Comparison of ENCODE assay signal across 31 cellular contexts in genomic region chr1:206445861-206446495, GRCh38. TPM values are rescaled to one million over a fixed set of nuclear protein-coding genes. Genes with fewer than 3 reads are reported as not detected.
DNase-seq lines count a peak whose midpoint lies in the region; ATAC-seq lines count a peak whose summit lies in the region.
"Had no signal": no experiment of that assay in that cellular context is flagged by ENCODE, and none has a peak within 500 bp of the region (broad histone marks: within the 10 kb centered on the region; RNA-seq: fewer than 3 reads in every experiment).

No MANE protein-coding gene starts in this region.

- no peaks in the 10 kb centered on the region for H3K27me3 ChIP-seq in subcutaneous abdominal adipose tissue (ENCODE audit: control insufficient read depth in 5 of 5, insufficient read depth in 4 of 5, low read length in 5 of 5)
- H3K27me3 ChIP-seq: neutrophil, suprapubic skin had no signal

- H3K36me3 Mint-ChIP-seq in activated naive CD8-positive, alpha-beta T cell treated with anti-CD3 and anti-CD28 coated beads, Interleukin-2, amount 50 U/mL, for 24 hours (ENCODE audit: low read depth), result peaks cover 23% of the 10 kb centered on the region
- H3K36me3 Mint-ChIP-seq in activated naive CD8-positive, alpha-beta T cell treated with anti-CD3 and anti-CD28 coated beads for 36 hours, result peaks cover 6% of the 10 kb centered on the region

- H3K9ac ChIP-seq in subcutaneous abdominal adipose tissue (ENCODE audit: low read length in 5 of 5), result no peak overlapping the region

- no peaks in the 10 kb centered on the region for H3K9me3 ChIP-seq in subcutaneous abdominal adipose tissue (ENCODE audit: control insufficient read depth in 5 of 5, low read length in 5 of 5)
- H3K9me3 ChIP-seq: Caco-2, HAP-1, neutrophil, prostate gland, suprapubic skin had no signal

- no peak for ATAC-seq in activated naive CD8-positive, alpha-beta T cell treated with anti-CD3 and anti-CD28 coated beads, Interleukin-2, amount 50 U/mL, for 24 hours
- ATAC-seq: PC-3 had no signal

- H3K36me3 ChIP-seq in subcutaneous abdominal adipose tissue (ENCODE audit: control insufficient read depth in 5 of 5, insufficient read depth in 5 of 5, low read length in 5 of 5), result peaks cover 3 to 83% (median 62%) of the 10 kb centered on the region in 5 donors
- H3K36me3 ChIP-seq: prostate gland had no signal

- H3K4me1 ChIP-seq in subcutaneous abdominal adipose tissue (ENCODE audit: control insufficient read depth in 5 of 5, insufficient read depth in 5 of 5, low read length in 5 of 5), result peaks cover 6 to 24% (median 15%) of the 10 kb centered on the region in 5 donors
- H3K4me1 ChIP-seq: Caco-2, HAP-1, prostate gland had no signal

- no peak for DNase-seq in activated naive CD8-positive, alpha-beta T cell treated with anti-CD3 and anti-CD28 coated beads, Interleukin-2, amount 50 U/mL, for 24 hours
- DNase-seq in activated naive CD8-positive, alpha-beta T cell treated with anti-CD3 and anti-CD28 coated beads for 36 hours, result no peak
- peak; percentile 97 for DNase-seq in NCI-H82 (lab: John Stamatoyannopoulos, UW)
- peak; percentile 39 for DNase-seq in mesenteric fat pad (ENCODE audit: low spot score)
- no peak for DNase-seq in activated effector memory CD4-positive, alpha-beta T cell treated with Interleukin-2 at 50 U/mL for 16 hours
- no peak for DNase-seq in glomerular visceral epithelial cell (ENCODE audit: extremely low spot score)
- no peak for DNase-seq in activated CD4-positive, CD25-positive, alpha-beta regulatory T cell treated with anti-CD3 and anti-CD28 coated beads, Interleukin-2, amount 50 U/mL, for 72 hours
- DNase-seq: 8988T; activated CD4-positive, alpha-beta T cell treated with anti-CD3 and anti-CD28 coated beads, Interleukin-2, amount 10 ng/mL, durations not matched to agents 24 days and 14 days; activated CD8-positive, alpha-beta memory T cell treated with anti-CD3 and anti-CD28 coated beads for 24 hours; activated T-cell treated with anti-CD3 and anti-CD28 coated beads for 4 hours; Caco-2; DMS79; endodermal cell; GDM1; Kasumi-1; MV-4-11; NCI-H1436 treated with DMSO at 0.1 percent for 48 hours; NCI-H510A treated with DMSO at 0.1 percent for 48 hours; PC-3; stimulated activated naive CD4-positive, alpha-beta T cell had no signal

- no peaks in the 10 kb centered on the region for H3K27me3 Mint-ChIP-seq in activated naive CD8-positive, alpha-beta T cell treated with anti-CD3 and anti-CD28 coated beads, Interleukin-2, amount 50 U/mL, for 24 hours
- no peaks in the 10 kb centered on the region for H3K27me3 Mint-ChIP-seq in activated naive CD8-positive, alpha-beta T cell treated with anti-CD3 and anti-CD28 coated beads for 36 hours
- H3K27me3 Mint-ChIP-seq: activated CD4-positive, alpha-beta T cell treated with anti-CD3 and anti-CD28 coated beads, Interleukin-2, amount 10 ng/mL, durations not matched to agents 24 days and 14 days; dendritic cell treated with granulocyte-macrophage colony-stimulating factor and Interleukin-4, amounts not matched to agents 40 ng/mL and 50 ng/mL, for 4 days; memory B cell had no signal

- peak overlapping the region; percentile 11 for H3K27ac Mint-ChIP-seq in activated naive CD8-positive, alpha-beta T cell treated with anti-CD3 and anti-CD28 coated beads, Interleukin-2, amount 50 U/mL, for 24 hours
- no peak overlapping the region for H3K27ac Mint-ChIP-seq in activated naive CD8-positive, alpha-beta T cell treated with anti-CD3 and anti-CD28 coated beads for 36 hours
- H3K27ac Mint-ChIP-seq: endodermal cell; memory B cell; T-helper 2 cell treated with Interferon-gamma antibody and Interleukin-4, amounts not matched to agents 5 μg/mL and 100 μg/mL, for 36 hours had no signal

- peak overlapping the region; percentile 50 for H3K27ac ChIP-seq in subcutaneous abdominal adipose tissue (ENCODE audit: low read depth, low read length)
- H3K27ac ChIP-seq: C4-2B, neutrophil, prostate gland, suprapubic skin had no signal

- no peaks in the 10 kb centered on the region for H3K9me3 Mint-ChIP-seq in activated naive CD8-positive, alpha-beta T cell treated with anti-CD3 and anti-CD28 coated beads, Interleukin-2, amount 50 U/mL, for 24 hours
- no peaks in the 10 kb centered on the region for H3K9me3 Mint-ChIP-seq in activated naive CD8-positive, alpha-beta T cell treated with anti-CD3 and anti-CD28 coated beads for 36 hours
- H3K9me3 Mint-ChIP-seq: activated CD4-positive, alpha-beta T cell treated with anti-CD3 and anti-CD28 coated beads, Interleukin-2, amount 10 ng/mL, durations not matched to agents 24 days and 14 days; dendritic cell treated with granulocyte-macrophage colony-stimulating factor and Interleukin-4, amounts not matched to agents 40 ng/mL and 50 ng/mL, for 4 days; endodermal cell; memory B cell; T-helper 2 cell treated with Interferon-gamma antibody and Interleukin-4, amounts not matched to agents 5 μg/mL and 100 μg/mL, for 36 hours had no signal

- H3K4me1 Mint-ChIP-seq in activated naive CD8-positive, alpha-beta T cell treated with anti-CD3 and anti-CD28 coated beads, Interleukin-2, amount 50 U/mL, for 24 hours, result peaks cover 3% of the 10 kb centered on the region
- H3K4me1 Mint-ChIP-seq in activated naive CD8-positive, alpha-beta T cell treated with anti-CD3 and anti-CD28 coated beads for 36 hours, result peaks cover 5% of the 10 kb centered on the region
- H3K4me1 Mint-ChIP-seq: memory B cell had no signal

- H3K4me3 ChIP-seq in subcutaneous abdominal adipose tissue (ENCODE audit: low read depth in 1 of 5, low read length in 5 of 5), result no peak overlapping the region
- H3K4me3 ChIP-seq: HAP-1, prostate gland, skin epidermis, suprapubic skin had no signal

- no peak overlapping the region for H3K4me3 Mint-ChIP-seq in activated naive CD8-positive, alpha-beta T cell treated with anti-CD3 and anti-CD28 coated beads, Interleukin-2, amount 50 U/mL, for 24 hours
- H3K4me3 Mint-ChIP-seq in activated naive CD8-positive, alpha-beta T cell treated with anti-CD3 and anti-CD28 coated beads for 36 hours, result no peak overlapping the region
- H3K4me3 Mint-ChIP-seq: activated CD4-positive, alpha-beta T cell treated with anti-CD3 and anti-CD28 coated beads, Interleukin-2, amount 10 ng/mL, durations not matched to agents 24 days and 14 days; dendritic cell treated with granulocyte-macrophage colony-stimulating factor and Interleukin-4, amounts not matched to agents 40 ng/mL and 50 ng/mL, for 4 days; endodermal cell; memory B cell; T-helper 2 cell treated with Interferon-gamma antibody and Interleukin-4, amounts not matched to agents 5 μg/mL and 100 μg/mL, for 36 hours had no signal

RNA-seq across cellular contexts. Expression of gene IKBKE, which starts 24.3 kb away (rescaled TPM):
- total RNA-seq in activated naive CD8-positive, alpha-beta T cell treated with anti-CD3 and anti-CD28 coated beads for 36 hours, result 10 to 100 TPM; 18.7 to 19.8 TPM
- 9.9 TPM for total RNA-seq in mesenteric fat pad

Comparison
In these comparisons a context has a peak if more than half of its experiments do, and no peak if none do; other contexts are left out.
1. DNase-seq: peak in NCI-H82 (single experiment) and mesenteric fat pad (single experiment); none in activated naive CD8-positive, alpha-beta T cell treated with anti-CD3 and anti-CD28 coated beads, Interleukin-2, amount 50 U/mL, for 24 hours (single experiment), activated naive CD8-positive, alpha-beta T cell treated with anti-CD3 and anti-CD28 coated beads for 36 hours (single experiment), activated effector memory CD4-positive, alpha-beta T cell treated with Interleukin-2 at 50 U/mL for 16 hours (single experiment), glomerular visceral epithelial cell (single experiment) and activated CD4-positive, CD25-positive, alpha-beta regulatory T cell treated with anti-CD3 and anti-CD28 coated beads, Interleukin-2, amount 50 U/mL, for 72 hours (single experiment).